In the genomic region with DNA sequence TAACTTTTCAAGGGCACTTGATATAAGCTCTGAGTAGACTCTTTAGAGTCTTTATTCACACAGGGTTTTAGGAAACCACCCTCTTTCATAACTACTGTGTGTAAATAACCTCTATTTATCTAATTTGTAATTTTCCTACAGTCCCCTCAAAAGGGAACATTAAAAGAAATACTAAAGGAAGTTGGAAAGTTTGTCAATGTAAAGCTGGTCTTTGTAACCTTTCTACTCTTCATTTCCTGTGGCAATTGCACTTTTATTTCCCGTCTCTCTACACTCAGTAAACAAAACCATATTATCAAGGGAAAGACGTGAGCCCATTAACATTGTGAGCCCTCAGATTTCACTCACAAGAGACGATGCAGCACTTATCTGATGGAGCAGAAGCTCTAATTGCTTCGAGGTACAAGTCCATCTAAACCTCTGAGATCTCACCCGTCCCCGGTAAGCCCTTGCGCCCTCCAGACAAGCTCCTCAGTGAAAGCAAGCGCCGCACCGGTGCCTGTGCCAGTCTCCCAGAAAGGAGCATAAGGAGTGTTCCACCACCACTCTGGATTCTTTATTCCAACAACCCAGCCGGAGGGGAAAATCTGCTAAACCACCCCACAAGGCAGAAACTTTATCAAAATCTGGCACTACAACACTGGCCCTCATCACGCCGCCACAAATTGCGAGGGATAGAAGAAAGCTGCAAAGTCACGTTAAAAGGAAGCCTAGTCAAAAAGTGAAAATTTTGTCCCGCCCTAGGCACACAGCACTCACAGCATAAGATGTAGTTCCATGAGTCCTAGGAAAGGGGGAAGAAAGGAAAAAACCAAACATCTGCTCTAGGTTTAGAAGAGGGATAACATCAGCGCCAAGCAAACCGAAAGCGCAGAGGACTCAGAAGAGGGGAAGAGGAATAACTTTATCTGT, we compare ENCODE assay signal across 9 cellular contexts. TPM values are rescaled to one million over a fixed set of nuclear protein-coding genes. Genes with fewer than 3 reads are reported as not detected.
A peak's percentile ranks its signal among the peaks of the same experiment; 100 is the strongest.
DNase-seq lines count a peak whose midpoint lies in the region; ATAC-seq, FAIRE-seq and TF ChIP-seq lines count a peak whose summit lies in the region.
"Had no signal": no experiment of that assay in that cellular context is flagged by ENCODE, and none has a peak within 500 bp of the region (broad histone marks: within the 10 kb centered on the region; RNA-seq: fewer than 3 reads in every experiment).

No MANE protein-coding gene starts in this region.

- peak overlapping the region; percentile 44 to 81; a peak in 5 of 6 replicates for H3K27ac ChIP-seq in A549
- H3K27ac ChIP-seq: epithelial cell of prostate had no signal

- CTCF ChIA-PET in A549 (lab: Yijun Ruan, JAX) = interaction anchor here (2.1 kb wide), 1 partner anchor 47 kb away, joined by 12 read pairs; no protein-coding TSS in a partner anchor

- H3K27me3 Mint-ChIP-seq in T-helper 17 cell (peaks cover 79% of the 10 kb centered on the region), glutamatergic neuron (ENCODE audit: unreplicated experiment) (peaks cover 22% of the 10 kb centered on the region)

- peaks cover 21% of the 10 kb centered on the region for H3K4me1 Mint-ChIP-seq in T-helper 17 cell
- H3K4me1 Mint-ChIP-seq in glutamatergic neuron (ENCODE audit: low read depth, unreplicated experiment) = no peaks in the 10 kb centered on the region

- TF ChIP-seq EP300 in A549 (IDR thresholded peaks at IDR 0.05) = no peak

- H3K4me2 ChIP-seq in A549 = peak overlapping the region; percentile 72

- H3K4me3 Mint-ChIP-seq in T-helper 17 cell (peak overlapping the region; percentile 88), glutamatergic neuron (ENCODE audit: unreplicated experiment) (peak overlapping the region; percentile 77)

- no peaks in the 10 kb centered on the region for H3K9me3 ChIP-seq in A549
- H3K9me3 ChIP-seq in T-helper 17 cell (ENCODE audit: control insufficient read depth, low read length, poor library complexity, severe bottlenecking) = no peaks in the 10 kb centered on the region

- H3K4me3 ChIP-seq in A549 (peak overlapping the region; percentile 56), GM12865 (ENCODE audit: low read depth, low read length) (peak overlapping the region; percentile 20), skeletal muscle cell (ENCODE audit: low read depth, low read length) (peak overlapping the region; percentile 56)

- TF ChIP-seq RAD21 in A549 (conservative IDR thresholded peaks at IDR 0.05 in 1 of 2, IDR thresholded peaks at IDR 0.05 in 1 of 2) = no peak

- H3K27ac Mint-ChIP-seq in T-helper 17 cell (no peak overlapping the region), glutamatergic neuron (ENCODE audit: unreplicated experiment) (no peak overlapping the region)

- 0 out of 3 replicates have a peak, but pooled peaks cover 5% of the 10 kb centered on the region for H3K4me1 ChIP-seq in A549

- peaks cover 1% of the 10 kb centered on the region for H3K9me3 Mint-ChIP-seq in glutamatergic neuron (ENCODE audit: unreplicated experiment)

- ATAC-seq in A549 (peak; percentile 45 to 56; a peak in 5 of 6 replicates), T-helper 17 cell (no peak)

- TF ChIP-seq CTCF in A549 (IDR thresholded peaks at IDR 0.05) = no peak
- no peak for TF ChIP-seq CTCF in GM12865 (IDR thresholded peaks at IDR 0.05; ENCODE audit: insufficient read depth, low read depth, low read length, missing control alignments)
- no peak for TF ChIP-seq CTCF in glutamatergic neuron (IDR thresholded peaks at IDR 0.05; ENCODE audit: partially characterized antibody, unreplicated experiment)

- TF ChIP-seq POLR2A in A549 (IDR thresholded peaks at IDR 0.05; ENCODE audit: low read length) = no peak

- H3K36me3 Mint-ChIP-seq in T-helper 17 cell (ENCODE audit: low read depth) (peaks cover 4% of the 10 kb centered on the region), glutamatergic neuron (ENCODE audit: unreplicated experiment) (peaks cover 7% of the 10 kb centered on the region)

- DNase-seq in A549 (ENCODE audit: low read depth in 1 of 2, low spot score in 1 of 2) (peak in 1 of 2 experiments; percentile 6), GM12865 (ENCODE audit: low read depth) (no peak), T-helper 17 cell (no peak), glutamatergic neuron (peak; percentile 31), skeletal muscle cell (ENCODE audit: low read depth) (no peak), hippocampal formation (lab: John Stamatoyannopoulos, UW) (no peak), NCI-H2081 treated with DMSO at 0.1 percent for 48 hours (lab: John Stamatoyannopoulos, UW) (no peak), cerebellar nuclear complex (lab: John Stamatoyannopoulos, UW) (no peak)

- no peak for FAIRE-seq in A549 (lab: Jason Lieb, UNC)

- WGBS in A549 (ENCODE audit: missing lambda C conversion rate) = 53% methylated on average over 19 of the region's 19 CpGs

- POLR2A ChIA-PET in A549 (lab: Yijun Ruan, JAX) = no interaction called here

TF ChIP-seq in A549, 52 proteins besides CTCF, POLR2A, EP300 and RAD21 (continues in another document):
- no peak for TF ChIP-seq EHMT2 (IDR thresholded peaks at IDR 0.05; ENCODE audit: low read depth)
- no peak for TF ChIP-seq ZSCAN20 (CRISPR knock-in tag; IDR thresholded peaks at IDR 0.05)
- TF ChIP-seq MYC (IDR thresholded peaks at IDR 0.05; ENCODE audit: borderline replicate concordance, low read length) = no peak
- no peak for TF ChIP-seq FOSL2 (IDR thresholded peaks at IDR 0.05)
- no peak for TF ChIP-seq FOSL2 (CRISPR knock-in tag; IDR thresholded peaks at IDR 0.05)
- no peak for TF ChIP-seq CBX8 (IDR thresholded peaks at IDR 0.05)
- TF ChIP-seq, protein P1, sequence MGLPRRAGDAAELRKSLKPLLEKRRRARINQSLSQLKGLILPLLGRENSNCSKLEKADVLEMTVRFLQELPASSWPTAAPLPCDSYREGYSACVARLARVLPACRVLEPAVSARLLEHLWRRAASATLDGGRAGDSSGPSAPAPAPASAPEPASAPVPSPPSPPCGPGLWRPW (IDR thresholded peaks at IDR 0.05) = no peak
- TF ChIP-seq POLR2AphosphoS2 (conservative IDR thresholded peaks at IDR 0.05; ENCODE audit: low read length) = no peak
- TF ChIP-seq, protein P2, sequence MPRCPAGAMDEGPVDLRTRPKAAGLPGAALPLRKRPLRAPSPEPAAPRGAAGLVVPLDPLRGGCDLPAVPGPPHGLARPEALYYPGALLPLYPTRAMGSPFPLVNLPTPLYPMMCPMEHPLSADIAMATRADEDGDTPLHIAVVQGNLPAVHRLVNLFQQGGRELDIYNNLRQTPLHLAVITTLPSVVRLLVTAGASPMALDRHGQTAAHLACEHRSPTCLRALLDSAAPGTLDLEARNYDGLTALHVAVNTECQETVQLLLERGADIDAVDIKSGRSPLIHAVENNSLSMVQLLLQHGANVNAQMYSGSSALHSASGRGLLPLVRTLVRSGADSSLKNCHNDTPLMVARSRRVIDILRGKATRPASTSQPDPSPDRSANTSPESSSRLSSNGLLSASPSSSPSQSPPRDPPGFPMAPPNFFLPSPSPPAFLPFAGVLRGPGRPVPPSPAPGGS (IDR thresholded peaks at IDR 0.05) = no peak
- no peak for TF ChIP-seq MAFK (IDR thresholded peaks at IDR 0.05; ENCODE audit: partially characterized antibody)
- TF ChIP-seq, protein P3, sequence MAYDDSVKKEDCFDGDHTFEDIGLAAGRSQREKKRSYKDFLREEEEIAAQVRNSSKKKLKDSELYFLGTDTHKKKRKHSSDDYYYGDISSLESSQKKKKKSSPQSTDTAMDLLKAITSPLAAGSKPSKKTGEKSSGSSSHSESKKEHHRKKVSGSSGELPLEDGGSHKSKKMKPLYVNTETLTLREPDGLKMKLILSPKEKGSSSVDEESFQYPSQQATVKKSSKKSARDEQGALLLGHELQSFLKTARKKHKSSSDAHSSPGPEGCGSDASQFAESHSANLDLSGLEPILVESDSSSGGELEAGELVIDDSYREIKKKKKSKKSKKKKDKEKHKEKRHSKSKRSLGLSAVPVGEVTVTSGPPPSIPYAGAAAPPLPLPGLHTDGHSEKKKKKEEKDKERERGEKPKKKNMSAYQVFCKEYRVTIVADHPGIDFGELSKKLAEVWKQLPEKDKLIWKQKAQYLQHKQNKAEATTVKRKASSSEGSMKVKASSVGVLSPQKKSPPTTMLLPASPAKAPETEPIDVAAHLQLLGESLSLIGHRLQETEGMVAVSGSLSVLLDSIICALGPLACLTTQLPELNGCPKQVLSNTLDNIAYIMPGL (CRISPR knock-in tag; IDR thresholded peaks at IDR 0.05; ENCODE audit: borderline replicate concordance) = no peak
- no peak for TF ChIP-seq HOXA7 (CRISPR knock-in tag; IDR thresholded peaks at IDR 0.05)
- TF ChIP-seq HOXB5 (CRISPR knock-in tag; IDR thresholded peaks at IDR 0.05) = no peak

RNA-seq across cellular contexts. Expression of a gene that starts 0.9 kb away (rescaled TPM):
- polyA plus RNA-seq in A549 (2011; rRNA removed) (0.12 and 0.17 TPM in 2 replicates), A549 (2017; fragmentation: RNase III; extraction: RNeasy Plus Mini Kit Qiagen cat#74134 plus additional on column Dnase treatment) (0.11 to 0.17 TPM (median 0.12 TPM) in 3 replicates)
- 0.12 and 0.17 TPM in 2 replicates for polyA plus RNA-seq in A549 (2012; cell fraction: cytosol; rRNA removed)
- 0.17 and 0.34 TPM in 2 replicates for polyA plus RNA-seq in A549 (2012; cell fraction: nucleus; rRNA removed)
- polyA minus RNA-seq in A549 (2011; rRNA and poly(A)+ RNA removed) = not detected in 2 replicates
- total RNA-seq in T-helper 17 cell (not detected), glutamatergic neuron (ENCODE audit: unreplicated experiment) (not detected)

RNA-seq across cellular contexts. Expression of a gene that starts 30.5 kb away (rescaled TPM):
- polyA plus RNA-seq in A549 (2011; rRNA removed) = 0.27 and 0.70 TPM in 2 replicates
- polyA plus RNA-seq in A549 (2012; cell fraction: cytosol; rRNA removed) = 0.16 and 0.19 TPM in 2 replicates
- 0.71 and 0.89 TPM in 2 replicates for polyA plus RNA-seq in A549 (2012; cell fraction: nucleus; rRNA removed)
- polyA plus RNA-seq in A549 (2017; fragmentation: RNase III; extraction: RNeasy Plus Mini Kit Qiagen cat#74134 plus additional on column Dnase treatment) = 0.14 to 0.36 TPM (median 0.18 TPM) in 3 replicates
- polyA minus RNA-seq in A549 (2011; rRNA and poly(A)+ RNA removed) = not detected in 2 replicates
- not detected for total RNA-seq in T-helper 17 cell
- total RNA-seq in glutamatergic neuron (ENCODE audit: unreplicated experiment) = not detected

RNA-seq across cellular contexts. Expression of a gene that starts 36.2 kb away (rescaled TPM):
- polyA plus RNA-seq in A549 (2011; rRNA removed) = 0.27 and 0.28 TPM in 2 replicates
- polyA plus RNA-seq in A549 (2012; cell fraction: cytosol; rRNA removed) = 0.32 and 0.43 TPM in 2 replicates
- 2.6 and 3.1 TPM in 2 replicates for polyA plus RNA-seq in A549 (2012; cell fraction: nucleus; rRNA removed)
- polyA plus RNA-seq in A549 (2017; fragmentation: RNase III; extraction: RNeasy Plus Mini Kit Qiagen cat#74134 plus additional on column Dnase treatment) = 0.54 to 0.92 TPM (median 0.87 TPM) in 3 replicates
- 0.25 TPM in 1 of 2 replicates, not detected in the other for polyA minus RNA-seq in A549 (2011; rRNA and poly(A)+ RNA removed)
- not detected for total RNA-seq in T-helper 17 cell
- total RNA-seq in glutamatergic neuron (ENCODE audit: unreplicated experiment) = not detected

RNA-seq across cellular contexts. Expression of a gene that starts 58.1 kb away (rescaled TPM):
- polyA plus RNA-seq in A549 (2011; rRNA removed) = 6.4 and 8.5 TPM in 2 replicates
- 2.3 and 3.0 TPM in 2 replicates for polyA plus RNA-seq in A549 (2012; cell fraction: cytosol; rRNA removed)
- 1.7 and 1.8 TPM in 2 replicates for polyA plus RNA-seq in A549 (2012; cell fraction: nucleus; rRNA removed)
- polyA plus RNA-seq in A549 (2017; fragmentation: RNase III; extraction: RNeasy Plus Mini Kit Qiagen cat#74134 plus additional on column Dnase treatment) = 3.5 to 3.9 TPM (median 3.8 TPM) in 3 replicates
- polyA minus RNA-seq in A549 (2011; rRNA and poly(A)+ RNA removed) = 0.97 and 2.5 TPM in 2 replicates
- total RNA-seq in T-helper 17 cell = not detected
- total RNA-seq in glutamatergic neuron (ENCODE audit: unreplicated experiment) = 0.27 TPM
